ENCODE assay signal across 12 cellular contexts in the genomic region with DNA sequence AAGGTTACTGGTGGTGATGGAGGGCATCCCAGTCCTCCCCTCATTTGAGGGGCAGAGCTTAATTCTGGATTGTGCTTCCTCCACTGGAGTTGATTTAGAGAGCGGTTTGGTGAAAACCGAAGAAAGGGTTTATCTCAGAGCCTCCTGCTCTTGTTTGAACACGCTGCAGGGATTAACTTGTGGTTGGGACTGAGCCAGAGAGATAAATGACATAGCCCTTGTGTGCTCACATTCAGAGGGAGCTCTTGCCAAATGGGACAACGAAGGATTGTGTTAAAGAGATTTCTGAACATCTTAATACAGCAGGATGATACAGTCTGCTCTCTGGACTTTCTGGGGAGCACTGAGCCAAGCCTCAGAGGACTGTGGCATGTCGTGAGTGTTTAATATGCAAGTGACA.
A peak's percentile ranks its signal among the peaks of the same experiment; 100 is the strongest.
DNase-seq lines count a peak whose midpoint lies in the region; FAIRE-seq and TF ChIP-seq lines count a peak whose summit lies in the region.
"Had no signal": no experiment of that assay in that cellular context is flagged by ENCODE, and none has a peak within 500 bp of the region (broad histone marks: within the 10 kb centered on the region; RNA-seq: fewer than 3 reads in every experiment).

No MANE protein-coding gene starts in this region.

- TF ChIP-seq POLR2A in endothelial cell of umbilical vein (IDR thresholded peaks at IDR 0.05; ENCODE audit: low read depth, low read length): no peak

- no peak overlapping the region for H2AFZ ChIP-seq in endothelial cell of umbilical vein (ENCODE audit: low read depth, low read length)

- FAIRE-seq in endothelial cell of umbilical vein (lab: Jason Lieb, UNC): no peak
- FAIRE-seq: colon, G401.6 had no signal

- dilution Hi-C loops in endothelial cell of umbilical vein (cut with MboI; ENCODE audit: extremely low pct_ligation_motif_present, low sequenced_read_pairs): no loop called here

- H3K4me1 Mint-ChIP-seq in HFFc6 (ENCODE audit: low read depth): peaks cover 14% of the 10 kb centered on the region

- POLR2A ChIA-PET in endothelial cell of umbilical vein (lab: Charles Lee): no interaction called here

- no peaks in the 10 kb centered on the region for H3K9me3 ChIP-seq in endothelial cell of umbilical vein (replicated peaks; ENCODE audit: control insufficient read depth, insufficient read depth, low read length)

- no peaks in the 10 kb centered on the region for H4K20me1 ChIP-seq in endothelial cell of umbilical vein (replicated peaks; ENCODE audit: control insufficient read depth, extremely low read depth, insufficient read depth, low read length)

- H3K36me3 Mint-ChIP-seq in HFFc6 (ENCODE audit: low read depth): no peaks in the 10 kb centered on the region

- H3K27ac Mint-ChIP-seq in HFFc6: no peak overlapping the region

- H3K4me3 Mint-ChIP-seq in HFFc6: no peak overlapping the region

- H3K36me3 ChIP-seq in endothelial cell of umbilical vein (ENCODE audit: control insufficient read depth in 2 of 2, extremely low read depth in 1 of 2, insufficient read depth in 2 of 2, low read length in 2 of 2): no peaks in the 10 kb centered on the region

- DNase-seq in HuH-7.5 (ENCODE audit: low spot score): peak; percentile 54
- peak; percentile 98 for DNase-seq in NCI-H82 treated with DMSO at 0.1 percent for 48 hours (lab: John Stamatoyannopoulos, UW; ENCODE audit: unreplicated experiment)
- peak; percentile 33 for DNase-seq in endothelial cell of umbilical vein (ENCODE audit: low read depth, low spot score)
- DNase-seq in pons (ENCODE audit: low spot score): peak; percentile 34
- DNase-seq in activated gamma-delta T cell treated with Interleukin-2 at 50 U/mL for 16 hours: no peak
- DNase-seq in NCI-H526 treated with DMSO at 0.1 percent for 48 hours (lab: John Stamatoyannopoulos, UW): no peak
- DNase-seq in HFFc6: no peak
- DNase-seq in activated naive CD4-positive, alpha-beta T cell treated with anti-CD3 and anti-CD28 coated beads, Interleukin-2, amount 50 U/mL, for 16 hours: no peak
- DNase-seq: SIG-M5 had no signal

- no peaks in the 10 kb centered on the region for H3K9me1 ChIP-seq in endothelial cell of umbilical vein (replicated peaks; ENCODE audit: control insufficient read depth, extremely low read depth, insufficient read depth, low read length)

- H3K9me3 Mint-ChIP-seq in HFFc6: peaks cover 9% of the 10 kb centered on the region; the same call in 1 of the 2 replicates

- no peak overlapping the region for H3K4me2 ChIP-seq in endothelial cell of umbilical vein (ENCODE audit: insufficient read depth, low read length)
- H3K4me2 ChIP-seq: KMS-11 had no signal

- BruUV-seq in endothelial cell of umbilical vein (replicated peaks; lab: Mats Ljungman, UMichigan): no TSS peak

- no peaks in the 10 kb centered on the region for H3K27me3 ChIP-seq in endothelial cell of umbilical vein (ENCODE audit: control insufficient read depth in 2 of 2, insufficient read depth in 2 of 2, low read length in 2 of 2)

- H3K27ac ChIP-seq in endothelial cell of umbilical vein (ENCODE audit: insufficient read depth, low read depth, low read length): no peak overlapping the region
- H3K27ac ChIP-seq: KMS-11 had no signal

- TF ChIP-seq CTCF in endothelial cell of umbilical vein (IDR thresholded peaks at IDR 0.05; ENCODE audit: extremely low read depth in 1 of 2, insufficient read depth in 1 of 2, low read depth in 1 of 2, low read length in 2 of 2) (no peak), HFFc6 (IDR thresholded peaks at IDR 0.05) (no peak)

- intact Hi-C loops in endothelial cell of umbilical vein (cut with micrococcal nuclease): loop anchor here (5.0 kb wide), 1 partner anchor 67 kb away; no protein-coding TSS in a partner anchor

- CTCF ChIA-PET in endothelial cell of umbilical vein (lab: Charles Lee): no interaction called here

- H3K4me3 ChIP-seq in endothelial cell of umbilical vein (replicated peaks in 1 of 3; ENCODE audit: insufficient read depth in 1 of 3, low read depth in 1 of 3, low read length in 3 of 3): no peak overlapping the region

- H3K4me1 ChIP-seq in endothelial cell of umbilical vein (ENCODE audit: control insufficient read depth, extremely low read depth, insufficient read depth, low read length): peaks cover 12% of the 10 kb centered on the region

- H3K9ac ChIP-seq in endothelial cell of umbilical vein (replicated peaks; ENCODE audit: extremely low read depth, insufficient read depth, low read length): no peak overlapping the region
- H3K9ac ChIP-seq: KMS-11 had no signal

- H3K27me3 Mint-ChIP-seq in HFFc6 (ENCODE audit: insufficient read depth): peaks cover 3% of the 10 kb centered on the region

- no peaks in the 10 kb centered on the region for H3K79me2 ChIP-seq in endothelial cell of umbilical vein (ENCODE audit: control insufficient read depth, insufficient read depth, low read length)

TF ChIP-seq in endothelial cell of umbilical vein, 7 proteins besides CTCF, POLR2A, EP300 and RAD21:
- no peak for TF ChIP-seq FOS (IDR thresholded peaks at IDR 0.05; ENCODE audit: borderline replicate concordance, insufficient read depth, low read length)
- TF ChIP-seq MYC (IDR thresholded peaks at IDR 0.05; ENCODE audit: low read depth, low read length): no peak
- TF ChIP-seq GATA2 (IDR thresholded peaks at IDR 0.05; ENCODE audit: insufficient read depth, insufficient read length, low read depth, low read length): no peak
- TF ChIP-seq POLR2AphosphoS5 (IDR thresholded peaks at IDR 0.05; ENCODE audit: insufficient read depth, low read depth, low read length): no peak
- TF ChIP-seq EZH2 (IDR thresholded peaks at IDR 0.05; ENCODE audit: borderline replicate concordance, low read depth, low read length, severe bottlenecking): no peak
- TF ChIP-seq, protein P1, sequence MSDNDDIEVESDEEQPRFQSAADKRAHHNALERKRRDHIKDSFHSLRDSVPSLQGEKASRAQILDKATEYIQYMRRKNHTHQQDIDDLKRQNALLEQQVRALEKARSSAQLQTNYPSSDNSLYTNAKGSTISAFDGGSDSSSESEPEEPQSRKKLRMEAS (IDR thresholded peaks at IDR 0.05; ENCODE audit: insufficient read depth, insufficient read length): no peak
- TF ChIP-seq JUN (IDR thresholded peaks at IDR 0.05; ENCODE audit: borderline replicate concordance, insufficient read depth, insufficient read length, low read depth): no peak

Comparison
In these comparisons a context has a peak if more than half of its experiments do, and no peak if none do; other contexts are left out.
1. DNase-seq: peak in HuH-7.5 (single experiment), NCI-H82 treated with DMSO at 0.1 percent for 48 hours (single experiment), endothelial cell of umbilical vein (single experiment) and pons (single experiment); none in activated gamma-delta T cell treated with Interleukin-2 at 50 U/mL for 16 hours (single experiment), NCI-H526 treated with DMSO at 0.1 percent for 48 hours (single experiment), HFFc6 (single experiment) and activated naive CD4-positive, alpha-beta T cell treated with anti-CD3 and anti-CD28 coated beads, Interleukin-2, amount 50 U/mL, for 16 hours (single experiment).